Comparison of ENCODE assay signal across 14 cellular contexts in genomic region chr1:67626495-67627235, GRCh38. TPM values are rescaled to one million over a fixed set of nuclear protein-coding genes. Genes with fewer than 3 reads are reported as not detected.
A peak's percentile ranks its signal among the peaks of the same experiment; 100 is the strongest.
DNase-seq lines count a peak whose midpoint lies in the region; ATAC-seq, FAIRE-seq and TF ChIP-seq lines count a peak whose summit lies in the region.
"Had no signal": no experiment of that assay in that cellular context is flagged by ENCODE, and none has a peak within 500 bp of the region (broad histone marks: within the 10 kb centered on the region; RNA-seq: fewer than 3 reads in every experiment).

No MANE protein-coding gene starts in this region.

- no peaks in the 10 kb centered on the region for H3K9me3 Mint-ChIP-seq in nephron progenitor cell
- H3K9me3 Mint-ChIP-seq: H9 had no signal

- no peaks in the 10 kb centered on the region for H3K36me3 Mint-ChIP-seq in nephron progenitor cell (ENCODE audit: low read depth)
- H3K36me3 Mint-ChIP-seq: brain had no signal

- no peaks in the 10 kb centered on the region for H3K4me1 Mint-ChIP-seq in nephron progenitor cell
- H3K4me1 Mint-ChIP-seq: brain, H9 had no signal

- no peak overlapping the region for H3K4me3 Mint-ChIP-seq in nephron progenitor cell
- H3K4me3 Mint-ChIP-seq: brain, H9, T-helper 17 cell had no signal

- no peak for TF ChIP-seq CTCF in nephron progenitor cell (IDR thresholded peaks at IDR 0.05)

- FAIRE-seq in RCC 7860 (lab: Jason Lieb, UNC) = no peak

- peaks cover 24% of the 10 kb centered on the region for H3K27me3 Mint-ChIP-seq in nephron progenitor cell (ENCODE audit: low read depth, poor library complexity)

- H3K27ac Mint-ChIP-seq in nephron progenitor cell = peak overlapping the region; percentile 58
- H3K27ac Mint-ChIP-seq: H9, T-helper 17 cell had no signal

- DNase-seq in EL (peak; percentile 84), RCC 7860 (ENCODE audit: low spot score) (peak; percentile 63), nephron progenitor cell (no peak), activated gamma-delta T cell treated with Interleukin-2 at 50 U/mL for 16 hours (no peak), Right ventricle myocardium superior (no peak), posterior vena cava (ENCODE audit: low spot score) (no peak)
- no peak for DNase-seq in activated CD4-positive, alpha-beta T cell treated with anti-CD3 and anti-CD28 coated beads for 48 hours
- DNase-seq: H9, NCI-H1092 treated with DMSO at 0.1 percent for 48 hours, NCI-H774, T-helper 17 cell, testis had no signal

- ATAC-seq in esophagus mucosa (peak; percentile 93), Right ventricle myocardium superior (ENCODE audit: poor library complexity) (no peak)
- ATAC-seq: T-helper 17 cell had no signal

- intact Hi-C loops in Right ventricle myocardium superior (cut with DNase I) (no loop called here), posterior vena cava (cut with DNase I) (no loop called here)

RNA-seq across cellular contexts. Expression of gene GADD45A, which starts 58.3 kb away (rescaled TPM):
- 34.5 TPM for total RNA-seq in esophagus mucosa
- 48.1 TPM for total RNA-seq in Right ventricle myocardium superior
- total RNA-seq in posterior vena cava = 10 to 100 TPM; 32.4 to 40.4 TPM

Comparison
In these comparisons a context has a peak if more than half of its experiments do, and no peak if none do; other contexts are left out.
1. DNase-seq: peak in EL (single experiment) and RCC 7860 (single experiment); none in nephron progenitor cell (single experiment), activated gamma-delta T cell treated with Interleukin-2 at 50 U/mL for 16 hours (single experiment), Right ventricle myocardium superior (single experiment), activated CD4-positive, alpha-beta T cell treated with anti-CD3 and anti-CD28 coated beads for 48 hours (single experiment) and posterior vena cava (single experiment).